8 cellular contexts compared by ENCODE assay signal in genomic region chr1:43227138-43227836, GRCh38. TPM values are rescaled to one million over a fixed set of nuclear protein-coding genes. Genes with fewer than 3 reads are reported as not detected.
A peak's percentile ranks its signal among the peaks of the same experiment; 100 is the strongest.
DNase-seq lines count a peak whose midpoint lies in the region; ATAC-seq and TF ChIP-seq lines count a peak whose summit lies in the region.

No MANE protein-coding gene starts in this region.

- no peak overlapping the region for H3K27ac ChIP-seq in C4-2B

- peaks cover 7% of the 10 kb centered on the region for H3K4me1 Mint-ChIP-seq in chondrocyte (ENCODE audit: low read depth)

- H3K27me3 Mint-ChIP-seq in chondrocyte (ENCODE audit: low read depth) = no peaks in the 10 kb centered on the region

- peaks cover 2% of the 10 kb centered on the region; the same call in 1 of the 2 replicates for H3K27me3 ChIP-seq in H7 (ENCODE audit: control insufficient read depth, insufficient read depth, low read length)

- H3K4me3 Mint-ChIP-seq in chondrocyte (ENCODE audit: unreplicated experiment) = no peak overlapping the region

- H3K27ac Mint-ChIP-seq in chondrocyte (ENCODE audit: unreplicated experiment) = no peak overlapping the region

- ATAC-seq in left lobe of liver (peak; percentile 85), GM21723 (IDR thresholded peaks at IDR 0.05; ENCODE audit: unreplicated experiment) (no peak)

- no peaks in the 10 kb centered on the region for H3K36me3 ChIP-seq in H7 (replicated peaks; ENCODE audit: control insufficient read depth, insufficient read depth, low read length)

- TF ChIP-seq CTCF in C4-2B (conservative IDR thresholded peaks at IDR 0.05) = peak; percentile 97
- peak; percentile 97 for TF ChIP-seq CTCF in chondrocyte (IDR thresholded peaks at IDR 0.05)

- H3K9me3 Mint-ChIP-seq in chondrocyte (ENCODE audit: low read depth) = no peaks in the 10 kb centered on the region

- H3K4me3 ChIP-seq in H7 (ENCODE audit: insufficient read depth, low read depth, low read length) = no peak overlapping the region

- peak; percentile 87 for DNase-seq in H7
- peak; percentile 56 to 78 for DNase-seq in NCI-H446 (lab: John Stamatoyannopoulos, UW)
- peak; percentile 85 for DNase-seq in activated CD4-positive, alpha-beta T cell treated with anti-CD3 and anti-CD28 coated beads for 24 hours (ENCODE audit: low read depth in 2 of 2)
- DNase-seq in chondrocyte (ENCODE audit: low spot score) = no peak
- peak; percentile 74 for DNase-seq in left lobe of liver (ENCODE audit: low spot score)
- peak; percentile 78 to 90 for DNase-seq in stimulated activated CD4-positive, alpha-beta T cell treated with anti-CD3 and anti-CD28 coated beads, Interleukin-4, amount 100 ng/mL, for 48 hours (ENCODE audit: low read depth in 2 of 2)

- H3K36me3 Mint-ChIP-seq in chondrocyte (ENCODE audit: low read depth) = no peaks in the 10 kb centered on the region

RNA-seq across cellular contexts. Expression of gene TMEM125, which starts 42.5 kb away (rescaled TPM):
- total RNA-seq in H7 (2014; rRNA removed; shearing (Covaris generic)) = 11.1 and 13.0 TPM in 2 replicates
- total RNA-seq in chondrocyte = not detected in 3 replicates
- total RNA-seq in left lobe of liver = 0.45 TPM

RNA-seq across cellular contexts. Expression of gene CFAP57, which starts 55.2 kb away (rescaled TPM):
- total RNA-seq in H7 (2014; rRNA removed; shearing (Covaris generic)) = 0.14 TPM in 1 of 2 replicates, not detected in the other
- total RNA-seq in chondrocyte = 0.10 to 0.19 TPM (median 0.15 TPM) in 3 replicates
- total RNA-seq in left lobe of liver = not detected

RNA-seq across cellular contexts. Expression of gene EBNA1BP2, which starts 55.2 kb away (rescaled TPM):
- total RNA-seq in H7 (2014; rRNA removed; shearing (Covaris generic)) = 138 and 151 TPM in 2 replicates
- total RNA-seq in chondrocyte = 34.5 to 40.7 TPM (median 36.1 TPM) in 3 replicates
- 76.1 TPM for total RNA-seq in left lobe of liver

RNA-seq across cellular contexts. Expression of gene C1orf210, which starts 58.1 kb away (rescaled TPM):
- total RNA-seq in H7 (2014; rRNA removed; shearing (Covaris generic)) = 1.5 and 2.0 TPM in 2 replicates
- not detected in 3 replicates for total RNA-seq in chondrocyte
- total RNA-seq in left lobe of liver = 2.6 TPM
